ENCODE assay signal across 21 cellular contexts in genomic region chr17:39393732-39394131, GRCh38. TPM values are rescaled to one million over a fixed set of nuclear protein-coding genes. Genes with fewer than 3 reads are reported as not detected.
DNase-seq lines count a peak whose midpoint lies in the region; ATAC-seq, FAIRE-seq and TF ChIP-seq lines count a peak whose summit lies in the region.
"Had no signal": no experiment of that assay in that cellular context is flagged by ENCODE, and none has a peak within 500 bp of the region (broad histone marks: within the 10 kb centered on the region; RNA-seq: fewer than 3 reads in every experiment).

No MANE protein-coding gene starts in this region.

- H2AFZ ChIP-seq in HepG2 (ENCODE audit: low read length), result no peak overlapping the region

- TF ChIP-seq POLR2A in HepG2 (IDR thresholded peaks at IDR 0.05; ENCODE audit: insufficient read depth in 1 of 2, low read depth in 2 of 2, low read length in 2 of 2) (no peak), upper lobe of left lung (IDR thresholded peaks at IDR 0.05) (no peak)

- no peak overlapping the region for H3K4me2 ChIP-seq in HepG2 (ENCODE audit: low read depth, low read length)
- H3K4me2 ChIP-seq: smooth muscle cell had no signal

- intact Hi-C loops in HepG2 (cut with micrococcal nuclease; ENCODE audit: unreplicated experiment), result no loop called here
- intact Hi-C loops in activated naive CD4-positive, alpha-beta T cell treated with anti-CD3 and anti-CD28 coated beads for 36 hours (cut with micrococcal nuclease), result no loop called here

- POLR2A ChIA-PET in HepG2 (lab: Yijun Ruan, JAX), result no interaction called here

- CTCF ChIA-PET in HepG2 (lab: Yijun Ruan, JAX; ENCODE audit: low intra/inter-chr PET ratio, low total read pairs), result no interaction called here
- CTCF ChIA-PET in activated naive CD4-positive, alpha-beta T cell treated with anti-CD3 and anti-CD28 coated beads for 36 hours (lab: Charles Lee), result interaction anchor here (0.6 to 1.9 kb wide), 2 partner anchors 104 to 158 kb away, joined by 4 to 7 read pairs; no protein-coding TSS in a partner anchor

- no peaks in the 10 kb centered on the region for H3K27me3 ChIP-seq in HepG2 (ENCODE audit: control insufficient read depth in 1 of 2, insufficient read depth in 2 of 2, low read length in 2 of 2)
- H3K27me3 ChIP-seq in upper lobe of left lung, result no peaks in the 10 kb centered on the region
- H3K27me3 ChIP-seq: gastroesophageal sphincter, uterus had no signal

- TF ChIP-seq CTCF in HFFc6 (IDR thresholded peaks at IDR 0.05), result peak; percentile 19; the same call in 1 of the 2 replicates
- peak; percentile 68 for TF ChIP-seq CTCF in VCaP (conservative IDR thresholded peaks at IDR 0.05)
- TF ChIP-seq CTCF in HepG2 (CRISPR knock-in tag; IDR thresholded peaks at IDR 0.05), result no peak
- no peak for TF ChIP-seq CTCF in upper lobe of left lung (IDR thresholded peaks at IDR 0.05)

- H3K9me3 Mint-ChIP-seq in HFFc6, result no peaks in the 10 kb centered on the region
- H3K9me3 Mint-ChIP-seq in activated naive CD4-positive, alpha-beta T cell treated with anti-CD3 and anti-CD28 coated beads for 36 hours, result no peaks in the 10 kb centered on the region
- H3K9me3 Mint-ChIP-seq: activated naive CD4-positive, alpha-beta T cell treated with anti-CD3 and anti-CD28 coated beads, Interleukin-2, amount 10 ng/mL, durations not matched to agents 7 days and 5 days; CD4-positive, alpha-beta memory T cell; IgD-negative memory B cell; immature natural killer cell; stimulated activated naive B cell treated with anti-CD40 and anti-IgM and Interleukin-4, amounts not matched to agents 10 μg/mL and 1 μg/mL and 100 μg/mL, for 72 hours had no signal

- no peak for TF ChIP-seq EP300 in HepG2 (IDR thresholded peaks at IDR 0.05; ENCODE audit: low read depth in 2 of 2, low read length in 2 of 2)
- TF ChIP-seq EP300 in HepG2 (CRISPR knock-in tag; IDR thresholded peaks at IDR 0.05; ENCODE audit: borderline replicate concordance), result no peak
- no peak for TF ChIP-seq EP300 in upper lobe of left lung (IDR thresholded peaks at IDR 0.05)

- H3K4me1 Mint-ChIP-seq in HFFc6 (ENCODE audit: low read depth), result peaks cover 10% of the 10 kb centered on the region; the same call in 1 of the 2 replicates
- H3K4me1 Mint-ChIP-seq in activated naive CD4-positive, alpha-beta T cell treated with anti-CD3 and anti-CD28 coated beads for 36 hours (ENCODE audit: low read depth), result peaks cover 19% of the 10 kb centered on the region
- H3K4me1 Mint-ChIP-seq: activated naive CD4-positive, alpha-beta T cell treated with anti-CD3 and anti-CD28 coated beads, Interleukin-2, amount 10 ng/mL, durations not matched to agents 7 days and 5 days had no signal

- H3K4me3 ChIP-seq in HepG2 (replicated peaks in 1 of 3; ENCODE audit: insufficient read depth in 1 of 3, low read depth in 2 of 3, low read length in 3 of 3) (no peak overlapping the region), upper lobe of left lung (no peak overlapping the region)
- H3K4me3 ChIP-seq: gastroesophageal sphincter, smooth muscle cell, uterus had no signal

- H3K9ac ChIP-seq in HepG2 (ENCODE audit: insufficient read depth, low read depth, low read length), result 0 out of 2 replicates have a peak overlapping the region, but pooled peaks have one; percentile 15

- H3K27ac Mint-ChIP-seq in HFFc6, result no peak overlapping the region
- no peak overlapping the region for H3K27ac Mint-ChIP-seq in activated naive CD4-positive, alpha-beta T cell treated with anti-CD3 and anti-CD28 coated beads for 36 hours
- H3K27ac Mint-ChIP-seq: activated naive CD4-positive, alpha-beta T cell treated with anti-CD3 and anti-CD28 coated beads, Interleukin-2, amount 10 ng/mL, durations not matched to agents 7 days and 5 days; CD4-positive, alpha-beta memory T cell; IgD-negative memory B cell; immature natural killer cell; stimulated activated naive B cell treated with anti-CD40 and anti-IgM and Interleukin-4, amounts not matched to agents 10 μg/mL and 1 μg/mL and 100 μg/mL, for 72 hours had no signal

- in situ Hi-C loops in HepG2 (cut with HindIII; ENCODE audit: extremely low pct_ligation_motif_present, low pct_unique_long_range_greater_than_20kb), result no loop called here

- peaks cover 43% of the 10 kb centered on the region for H3K79me2 ChIP-seq in HepG2 (ENCODE audit: insufficient read depth, low read length)

- BruUV-seq in HepG2 (replicated peaks; lab: Mats Ljungman, UMichigan), result no TSS peak

- no peak overlapping the region for H3K4me3 Mint-ChIP-seq in HFFc6
- no peak overlapping the region for H3K4me3 Mint-ChIP-seq in activated naive CD4-positive, alpha-beta T cell treated with anti-CD3 and anti-CD28 coated beads for 36 hours
- H3K4me3 Mint-ChIP-seq: activated naive CD4-positive, alpha-beta T cell treated with anti-CD3 and anti-CD28 coated beads, Interleukin-2, amount 10 ng/mL, durations not matched to agents 7 days and 5 days; CD4-positive, alpha-beta memory T cell; immature natural killer cell; stimulated activated naive B cell treated with anti-CD40 and anti-IgM and Interleukin-4, amounts not matched to agents 10 μg/mL and 1 μg/mL and 100 μg/mL, for 72 hours; T-helper 17 cell had no signal

- peaks cover 7% of the 10 kb centered on the region for H3K4me1 ChIP-seq in HepG2 (ENCODE audit: insufficient read depth, low read length)
- peaks cover 4 to 14% (median 9%) of the 10 kb centered on the region in 4 donors for H3K4me1 ChIP-seq in upper lobe of left lung

- DNase-seq in AG20443 (ENCODE audit: low spot score) (peak; percentile 16), HFFc6 (no peak), HepG2 (ENCODE audit: low spot score) (no peak), upper lobe of left lung (no peak)
- DNase-seq in activated naive CD4-positive, alpha-beta T cell treated with anti-CD3 and anti-CD28 coated beads for 36 hours, result no peak
- DNase-seq: activated naive CD4-positive, alpha-beta T cell treated with anti-CD3 and anti-CD28 coated beads, Interleukin-2, amount 10 ng/mL, durations not matched to agents 7 days and 5 days; CD4-positive, alpha-beta memory T cell; effector CD8-positive, alpha-beta T cell; HCEC 1CT; immature natural killer cell; NCI-H146; NCI-H510A treated with DMSO at 0.1 percent for 48 hours; stimulated activated naive B cell treated with anti-CD40 and anti-IgM and Interleukin-4, amounts not matched to agents 10 μg/mL and 1 μg/mL and 100 μg/mL, for 72 hours; T-helper 17 cell; uterus had no signal

- no peak for TF ChIP-seq RAD21 in HepG2 (CRISPR knock-in tag; IDR thresholded peaks at IDR 0.05)

- 99% methylated on average over 2 of the region's 2 CpGs for WGBS in HepG2 (ENCODE audit: low lambda C conversion rate)
- WGBS in upper lobe of left lung, 2 donors, result 67 to 78% methylated on average over 2 of the region's 2 CpGs

- no peaks in the 10 kb centered on the region for H3K36me3 Mint-ChIP-seq in HFFc6 (ENCODE audit: low read depth)
- H3K36me3 Mint-ChIP-seq in activated naive CD4-positive, alpha-beta T cell treated with anti-CD3 and anti-CD28 coated beads for 36 hours (ENCODE audit: low read depth), result no peaks in the 10 kb centered on the region
- H3K36me3 Mint-ChIP-seq: immature natural killer cell; stimulated activated naive B cell treated with anti-CD40 and anti-IgM and Interleukin-4, amounts not matched to agents 10 μg/mL and 1 μg/mL and 100 μg/mL, for 72 hours had no signal

- no peaks in the 10 kb centered on the region for H3K36me3 ChIP-seq in HepG2 (replicated peaks in 1 of 2; ENCODE audit: control insufficient read depth in 1 of 2, insufficient read depth in 2 of 2, low read length in 2 of 2)
- H3K36me3 ChIP-seq in upper lobe of left lung, result no peaks in the 10 kb centered on the region
- H3K36me3 ChIP-seq: uterus had no signal

- FAIRE-seq in HepG2 (lab: Jason Lieb, UNC), result no peak

- H3K27ac ChIP-seq in VCaP (peak overlapping the region; percentile 5; the same call in 1 of the 2 replicates), HepG2 (ENCODE audit: extremely low read length, insufficient read depth, low read length) (no peak overlapping the region), upper lobe of left lung (no peak overlapping the region)
- H3K27ac ChIP-seq: uterus had no signal

- H3K9me3 ChIP-seq in HepG2 (ENCODE audit: low read length) (no peaks in the 10 kb centered on the region), upper lobe of left lung (no peaks in the 10 kb centered on the region)
- H3K9me3 ChIP-seq: gastroesophageal sphincter, uterus had no signal

- H3K27me3 Mint-ChIP-seq in HFFc6 (ENCODE audit: insufficient read depth), result no peaks in the 10 kb centered on the region
- H3K27me3 Mint-ChIP-seq in activated naive CD4-positive, alpha-beta T cell treated with anti-CD3 and anti-CD28 coated beads for 36 hours (ENCODE audit: low read depth), result no peaks in the 10 kb centered on the region
- H3K27me3 Mint-ChIP-seq: activated naive CD4-positive, alpha-beta T cell treated with anti-CD3 and anti-CD28 coated beads, Interleukin-2, amount 10 ng/mL, durations not matched to agents 7 days and 5 days; CD4-positive, alpha-beta memory T cell; IgD-negative memory B cell; stimulated activated naive B cell treated with anti-CD40 and anti-IgM and Interleukin-4, amounts not matched to agents 10 μg/mL and 1 μg/mL and 100 μg/mL, for 72 hours; T-helper 17 cell had no signal

- ATAC-seq in HepG2 (no peak), GM18517 (IDR thresholded peaks at IDR 0.05; ENCODE audit: unreplicated experiment) (no peak), upper lobe of left lung (ENCODE audit: low FRiP score in 2 of 2) (no peak), GM21360 (IDR thresholded peaks at IDR 0.05; ENCODE audit: unreplicated experiment) (no peak)
- ATAC-seq: gastroesophageal sphincter, T-helper 17 cell had no signal

- H4K20me1 ChIP-seq in HepG2 (ENCODE audit: insufficient read depth, low read length), result peaks cover 11% of the 10 kb centered on the region; the same call in 1 of the 2 replicates

RNA-seq across cellular contexts. Expression of gene FBXL20, which starts 7.7 kb away (rescaled TPM):
- total RNA-seq in HFFc6 (2021; fragmentation: NEBNext Ultra II Directional; extraction: Animal tissue kit (Norgen Biotek cat#: 25700)), result 10 to 100 TPM; 13.4 to 19.5 (median 15.7) TPM
- total RNA-seq in HepG2 (2016; rRNA removed; fragmentation: Illumina TruSeq; extraction: Trizol) (10.2 and 10.6 TPM in 2 replicates), upper lobe of left lung (10 to 100 TPM in 5 of 6 donors, 1 to 10 TPM in 1; 7.6 to 53.4 (median 30.4) TPM)
- total RNA-seq in HepG2 (2016; cell fraction: cytosol; rRNA removed; fragmentation: Illumina TruSeq; extraction: Trizol; ENCODE audit: low read depth), result 4.1 and 5.1 TPM in 2 replicates
- total RNA-seq in HepG2 (2016; cell fraction: insoluble cytoplasmic fraction; rRNA removed; fragmentation: Illumina TruSeq; extraction: Trizol), result 9.3 and 10.2 TPM in 2 replicates
- total RNA-seq in HepG2 (2016; cell fraction: membrane; rRNA removed; fragmentation: Illumina TruSeq; extraction: Trizol), result 10.7 and 11.6 TPM in 2 replicates
- total RNA-seq in HepG2 (2016; cell fraction: nucleus; rRNA removed; fragmentation: Illumina TruSeq; extraction: Trizol), result 10.7 and 11.2 TPM in 2 replicates
- polyA plus RNA-seq in HepG2 (2011; rRNA removed), result 8.6 and 10.3 TPM in 2 replicates
- 4.0 and 5.6 TPM in 2 replicates for polyA plus RNA-seq in HepG2 (2011; cell fraction: cytosol; rRNA removed)
- 8.7 and 9.9 TPM in 2 replicates for polyA plus RNA-seq in HepG2 (2011; cell fraction: nucleus; rRNA removed)
- 6.3 and 7.0 TPM in 2 replicates for polyA plus RNA-seq in HepG2 (2012)
- 3.3 and 4.2 TPM in 2 replicates for polyA plus RNA-seq in HepG2 (2016; cell fraction: cytosol; fragmentation: Illumina TruSeq; extraction: Trizol; ENCODE audit: low read depth)
- 7.4 and 8.3 TPM in 2 replicates for polyA plus RNA-seq in HepG2 (2016; cell fraction: insoluble cytoplasmic fraction; fragmentation: Illumina TruSeq; extraction: Trizol; ENCODE audit: low read depth)
- polyA plus RNA-seq in HepG2 (2016; cell fraction: membrane; fragmentation: Illumina TruSeq; extraction: Trizol; ENCODE audit: low read depth), result 8.4 and 10.3 TPM in 2 replicates
- polyA plus RNA-seq in HepG2 (2016; cell fraction: nucleus; fragmentation: Illumina TruSeq; extraction: Trizol; ENCODE audit: insufficient read depth, low read depth), result 12.9 and 13.2 TPM in 2 replicates
- polyA minus RNA-seq in HepG2 (2011; rRNA and poly(A)+ RNA removed; ENCODE audit: low replicate concordance), result 12.6 and 13.8 TPM in 2 replicates
- 7.7 and 10.4 TPM in 2 replicates for polyA minus RNA-seq in HepG2 (2011; cell fraction: cytosol; rRNA and poly(A)+ RNA removed)
- 11.8 and 12.8 TPM in 2 replicates for polyA minus RNA-seq in HepG2 (2011; cell fraction: nucleus; rRNA and poly(A)+ RNA removed)
- 10 to 100 TPM; 14.2 to 15.4 TPM for total RNA-seq in activated naive CD4-positive, alpha-beta T cell treated with anti-CD3 and anti-CD28 coated beads for 36 hours

RNA-seq across cellular contexts. Expression of gene MED1, which starts 57.3 kb away (rescaled TPM):
- 10 to 100 TPM; 35.7 to 40.8 (median 38.5) TPM for total RNA-seq in HFFc6 (2021; fragmentation: NEBNext Ultra II Directional; extraction: Animal tissue kit (Norgen Biotek cat#: 25700))
- total RNA-seq in HepG2 (2016; rRNA removed; fragmentation: Illumina TruSeq; extraction: Trizol), result 37.5 and 60.9 TPM in 2 replicates
- 12.9 and 14.9 TPM in 2 replicates for total RNA-seq in HepG2 (2016; cell fraction: cytosol; rRNA removed; fragmentation: Illumina TruSeq; extraction: Trizol; ENCODE audit: low read depth)
- 38.2 and 62.3 TPM in 2 replicates for total RNA-seq in HepG2 (2016; cell fraction: insoluble cytoplasmic fraction; rRNA removed; fragmentation: Illumina TruSeq; extraction: Trizol)
- 29.6 and 32.0 TPM in 2 replicates for total RNA-seq in HepG2 (2016; cell fraction: membrane; rRNA removed; fragmentation: Illumina TruSeq; extraction: Trizol)
- total RNA-seq in HepG2 (2016; cell fraction: nucleus; rRNA removed; fragmentation: Illumina TruSeq; extraction: Trizol), result 39.7 and 45.3 TPM in 2 replicates
- polyA plus RNA-seq in HepG2 (2011; rRNA removed), result 35.1 and 40.1 TPM in 2 replicates
- polyA plus RNA-seq in HepG2 (2011; cell fraction: cytosol; rRNA removed), result 20.5 and 26.9 TPM in 2 replicates
- 42.0 and 45.4 TPM in 2 replicates for polyA plus RNA-seq in HepG2 (2011; cell fraction: nucleus; rRNA removed)
- 33.6 and 38.3 TPM in 2 replicates for polyA plus RNA-seq in HepG2 (2012)
- 4.1 and 4.6 TPM in 2 replicates for polyA plus RNA-seq in HepG2 (2016; cell fraction: cytosol; fragmentation: Illumina TruSeq; extraction: Trizol; ENCODE audit: low read depth)
- polyA plus RNA-seq in HepG2 (2016; cell fraction: insoluble cytoplasmic fraction; fragmentation: Illumina TruSeq; extraction: Trizol; ENCODE audit: low read depth), result 46.1 and 47.3 TPM in 2 replicates
- 10.3 and 10.9 TPM in 2 replicates for polyA plus RNA-seq in HepG2 (2016; cell fraction: membrane; fragmentation: Illumina TruSeq; extraction: Trizol; ENCODE audit: low read depth)
- polyA plus RNA-seq in HepG2 (2016; cell fraction: nucleus; fragmentation: Illumina TruSeq; extraction: Trizol; ENCODE audit: insufficient read depth, low read depth), result 61.0 and 66.9 TPM in 2 replicates
- polyA minus RNA-seq in HepG2 (2011; rRNA and poly(A)+ RNA removed; ENCODE audit: low replicate concordance), result 50.2 and 64.9 TPM in 2 replicates
- 32.4 and 34.3 TPM in 2 replicates for polyA minus RNA-seq in HepG2 (2011; cell fraction: cytosol; rRNA and poly(A)+ RNA removed)
- 76.9 and 82.6 TPM in 2 replicates for polyA minus RNA-seq in HepG2 (2011; cell fraction: nucleus; rRNA and poly(A)+ RNA removed)
- 10 to 100 TPM; 52.4 to 56.1 TPM for total RNA-seq in activated naive CD4-positive, alpha-beta T cell treated with anti-CD3 and anti-CD28 coated beads for 36 hours
- 10 to 100 TPM; 12.8 to 33.1 (median 24.6) TPM for total RNA-seq in upper lobe of left lung

Comparison
In these comparisons a context has a peak if more than half of its experiments do, and no peak if none do; other contexts are left out.
1. CTCF ChIP-seq: peak in HFFc6 (single experiment) and VCaP (single experiment); none in HepG2 (single experiment) and upper lobe of left lung (0 of 6).